In the genomic region with DNA sequence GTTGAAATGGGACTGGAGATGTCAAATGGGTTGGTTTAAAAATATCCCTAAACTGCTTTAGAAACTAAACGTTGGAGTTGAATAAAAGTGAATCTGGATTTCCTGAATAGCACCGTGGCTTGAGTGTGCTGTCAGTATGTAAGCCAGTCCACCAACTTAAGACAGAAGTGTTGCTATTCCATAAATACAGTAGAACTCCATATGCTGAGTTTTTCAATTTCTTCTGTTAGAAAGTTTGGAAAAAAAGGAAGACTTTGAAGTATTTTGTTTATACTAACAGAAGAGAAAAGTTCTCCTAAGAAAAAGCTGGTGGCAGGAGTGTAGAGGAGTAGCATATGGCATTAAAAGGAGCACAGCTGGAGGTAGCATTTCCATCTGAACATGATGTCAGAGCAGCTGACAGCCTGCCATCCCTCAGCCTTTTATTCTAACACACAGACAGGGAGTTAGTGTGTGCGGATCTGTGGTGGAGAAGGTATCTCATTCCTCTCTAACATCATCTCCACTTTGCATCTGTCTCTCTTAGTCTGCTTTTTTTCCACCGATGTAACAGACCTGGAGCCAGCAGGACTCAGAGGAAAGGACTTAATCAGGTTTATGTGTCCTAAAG, we compare ENCODE assay signal across 1 cellular context.
TF ChIP-seq lines count a peak whose summit lies in the region.

A gene (plus strand): TSS at position 449 of the 610 bp plus-strand sequence. CDS start 149 bp downstream, at position 598.

TF ChIP-seq in H1, 55 proteins besides CTCF, POLR2A, EP300 and RAD21:
- TF ChIP-seq CEBPB (IDR thresholded peaks at IDR 0.05; ENCODE audit: low read depth, low read length) (no peak), SIN3A (conservative IDR thresholded peaks at IDR 0.05 in 1 of 2, IDR thresholded peaks at IDR 0.05 in 1 of 2; ENCODE audit: low read depth in 1 of 2, low read length in 2 of 2) (peak; percentile 56 to 82; a peak in 2 of 4 replicates), JUN (IDR thresholded peaks at IDR 0.05; ENCODE audit: low read depth, low read length) (no peak), TAF1 (IDR thresholded peaks at IDR 0.05; ENCODE audit: low read depth, low read length) (no peak)
